In genomic region chr14:75090353-75090752, GRCh38 we compare ENCODE assay signal across 14 cellular contexts. TPM values are rescaled to one million over a fixed set of nuclear protein-coding genes. Genes with fewer than 3 reads are reported as not detected.
A peak's percentile ranks its signal among the peaks of the same experiment; 100 is the strongest.
DNase-seq lines count a peak whose midpoint lies in the region; ATAC-seq and TF ChIP-seq lines count a peak whose summit lies in the region.
"Had no signal": no experiment of that assay in that cellular context is flagged by ENCODE, and none has a peak within 500 bp of the region (broad histone marks: within the 10 kb centered on the region; RNA-seq: fewer than 3 reads in every experiment).

No MANE protein-coding gene starts in this region.

- no peak overlapping the region for H4K5ac ChIP-seq in IMR-90 (ENCODE audit: low read depth, low read length)

- in situ Hi-C loops in GM23248 (cut with MboI) (loop anchor here (10.0 kb wide), 1 partner anchor 176 kb away; no protein-coding TSS in a partner anchor), IMR-90 (cut with MboI; ENCODE audit: low sequenced_read_pairs) (no loop called here)

- H4K20me1 ChIP-seq in GM23248 (ENCODE audit: insufficient read depth) (no peaks in the 10 kb centered on the region), IMR-90 (ENCODE audit: insufficient read depth, low read length) (no peaks in the 10 kb centered on the region)

- H2AK5ac ChIP-seq in IMR-90 (ENCODE audit: low read depth, low read length): no peak overlapping the region

- H4K8ac ChIP-seq in IMR-90 (ENCODE audit: low read depth in 2 of 2, low read length in 2 of 2): no peak overlapping the region

- H3K4me1 ChIP-seq in GM23248 (ENCODE audit: insufficient read depth) (no peaks in the 10 kb centered on the region), IMR-90 (ENCODE audit: control insufficient read depth, insufficient read depth, low read length) (0 out of 2 replicates have a peak, but pooled peaks cover 3% of the 10 kb centered on the region), right lobe of liver (no peaks in the 10 kb centered on the region), right atrium auricular region (no peaks in the 10 kb centered on the region)
- H3K4me1 ChIP-seq: A549; BLaER1 treated with 17β-estradiol and CSF1 and Interleukin-3, amounts not matched to agents 10 nM and 100 nM had no signal

- no peak for TF ChIP-seq RAD21 in IMR-90 (IDR thresholded peaks at IDR 0.05; ENCODE audit: low read length)

- no peak overlapping the region for H2BK5ac ChIP-seq in IMR-90 (ENCODE audit: low read depth, low read length, poor library complexity, severe bottlenecking)

- POLR2A ChIA-PET in IMR-90 (lab: Charles Lee; ENCODE audit: unreplicated experiment): no interaction called here

- ATAC-seq in IMR-90 (ENCODE audit: low read depth) (peak; percentile 42), HG03159 (IDR thresholded peaks at IDR 0.05; ENCODE audit: unreplicated experiment) (no peak), right lobe of liver (no peak)
- ATAC-seq: A549 had no signal

- H3K23ac ChIP-seq in IMR-90 (ENCODE audit: low read depth, low read length): no peak overlapping the region

- H3K27me3 ChIP-seq in GM23248 (replicated peaks; ENCODE audit: insufficient read depth) (no peaks in the 10 kb centered on the region), IMR-90 (ENCODE audit: control insufficient read depth, insufficient read depth, low read length) (no peaks in the 10 kb centered on the region), right lobe of liver (no peaks in the 10 kb centered on the region), right atrium auricular region (no peaks in the 10 kb centered on the region)
- H3K27me3 ChIP-seq: BLaER1 treated with 17β-estradiol and CSF1 and Interleukin-3, amounts not matched to agents 10 nM and 100 nM had no signal

- no peak overlapping the region for H2BK20ac ChIP-seq in IMR-90 (ENCODE audit: low read depth, low read length)

- intact Hi-C loops in IMR-90 (cut with micrococcal nuclease) (no loop called here), right lobe of liver (cut with DNase I) (loop anchor here in 1 of 2 donors (5.0 kb wide), 1 partner anchor 143 kb away; no protein-coding TSS in a partner anchor)

- no peaks in the 10 kb centered on the region; a peak in 1 of 4 replicates for H3K79me1 ChIP-seq in IMR-90 (ENCODE audit: low read depth in 1 of 2, low read length in 2 of 2)

- peak; percentile 41 for DNase-seq in GM23248
- peak; percentile 66 for DNase-seq in IMR-90
- DNase-seq in dermis blood vessel endothelial cell: peak; percentile 20
- no peak for DNase-seq in right lobe of liver
- no peak for DNase-seq in right atrium auricular region (ENCODE audit: low spot score)
- DNase-seq in activated CD8-positive, alpha-beta memory T cell treated with anti-CD3 and anti-CD28 coated beads, Interleukin-2, amount 50 U/mL, for 48 hours: no peak
- DNase-seq: CD4-positive, CD25-positive, alpha-beta regulatory T cell; DMS53; GOT3; H9; KBM-7 had no signal

- H2BK15ac ChIP-seq in IMR-90 (ENCODE audit: low read depth, low read length): no peak overlapping the region

- CTCF ChIA-PET in IMR-90 (lab: Yijun Ruan, JAX): interaction anchor here (0.6 to 0.8 kb wide), 2 partner anchors 17 to 214 kb away, joined by 3 to 4 read pairs; no protein-coding TSS in a partner anchor

- H2AFZ ChIP-seq in GM23248 (no peak overlapping the region), IMR-90 (replicated peaks; ENCODE audit: low read length, poor library complexity) (no peak overlapping the region)

- H3K9me3 ChIP-seq in GM23248 (ENCODE audit: low read depth): no peaks in the 10 kb centered on the region
- H3K9me3 ChIP-seq in IMR-90 (ENCODE audit: control insufficient read depth, insufficient read depth, low read length): no peaks in the 10 kb centered on the region
- H3K9me3 ChIP-seq in right lobe of liver: no peaks in the 10 kb centered on the region
- H3K9me3 ChIP-seq in right atrium auricular region: no peaks in the 10 kb centered on the region
- H3K9me3 ChIP-seq: A549; BLaER1 treated with 17β-estradiol and CSF1 and Interleukin-3, amounts not matched to agents 10 nM and 100 nM had no signal

- H3K4me3 ChIP-seq in GM23248: no peak overlapping the region
- H3K4me3 ChIP-seq in IMR-90 (ENCODE audit: insufficient read depth, low read depth, low read length): no peak overlapping the region
- no peak overlapping the region for H3K4me3 ChIP-seq in right lobe of liver
- no peak overlapping the region for H3K4me3 ChIP-seq in right atrium auricular region
- H3K4me3 ChIP-seq: A549; BLaER1 treated with 17β-estradiol and CSF1 and Interleukin-3, amounts not matched to agents 10 nM and 100 nM had no signal

- H3K27ac ChIP-seq in GM23248 (0 out of 2 replicates have a peak overlapping the region, but pooled peaks have one; percentile 3), IMR-90 (ENCODE audit: insufficient read depth, low read length) (peak overlapping the region; percentile 42; the same call in 1 of the 2 replicates), right lobe of liver (no peak overlapping the region), right atrium auricular region (no peak overlapping the region)
- H3K27ac ChIP-seq: A549; BLaER1 treated with 17β-estradiol and CSF1 and Interleukin-3, amounts not matched to agents 10 nM and 100 nM had no signal

- dilution Hi-C loops in IMR-90 (cut with HindIII; ENCODE audit: low sequenced_read_pairs, unreplicated experiment): no loop called here

- BruUV-seq in IMR-90 (replicated peaks; lab: Mats Ljungman, UMichigan): no TSS peak

- H4K91ac ChIP-seq in IMR-90 (ENCODE audit: insufficient read depth, low read depth, low read length): no peak overlapping the region

- H2AK9ac ChIP-seq in IMR-90 (replicated peaks; ENCODE audit: low read depth, low read length, poor library complexity): no peak overlapping the region

- no peaks in the 10 kb centered on the region for H3K79me2 ChIP-seq in GM23248 (ENCODE audit: insufficient read depth)

- no peaks in the 10 kb centered on the region for H3K9me1 ChIP-seq in IMR-90 (ENCODE audit: insufficient read depth, low read length)

- no peak overlapping the region for H3K4me2 ChIP-seq in GM23248 (ENCODE audit: unreplicated experiment)
- H3K4me2 ChIP-seq in IMR-90 (ENCODE audit: low read depth, low read length): no peak overlapping the region
- H3K4me2 ChIP-seq: A549; BLaER1 treated with 17β-estradiol and CSF1 and Interleukin-3, amounts not matched to agents 10 nM and 100 nM had no signal

- no peak overlapping the region for H3K14ac ChIP-seq in IMR-90 (replicated peaks; ENCODE audit: low read depth, low read length)

- peaks cover 5% of the 10 kb centered on the region; the same call in 1 of the 2 replicates for H3F3A ChIP-seq in GM23248 (ENCODE audit: insufficient read depth)

- no peak overlapping the region for H2BK120ac ChIP-seq in IMR-90 (ENCODE audit: low read depth, low read length)

- H3K9me2 ChIP-seq in GM23248 (ENCODE audit: insufficient read depth): no peaks in the 10 kb centered on the region

- TF ChIP-seq CTCF in IMR-90 (conservative IDR thresholded peaks at IDR 0.05; ENCODE audit: low read depth, low read length): no peak
- no peak for TF ChIP-seq CTCF in right lobe of liver (IDR thresholded peaks at IDR 0.05)
- TF ChIP-seq CTCF in right atrium auricular region (IDR thresholded peaks at IDR 0.05): no peak

- peaks cover 55% of the 10 kb centered on the region for H3K36me3 ChIP-seq in GM23248 (ENCODE audit: low read depth)
- H3K36me3 ChIP-seq in IMR-90 (ENCODE audit: control insufficient read depth, insufficient read depth, low read length): peaks cover 18% of the 10 kb centered on the region
- peaks cover 0 to 73% (median 48%) of the 10 kb centered on the region in 4 donors for H3K36me3 ChIP-seq in right lobe of liver
- H3K36me3 ChIP-seq in right atrium auricular region: peaks cover 83% of the 10 kb centered on the region

- no peak overlapping the region for H3K9ac ChIP-seq in GM23248
- no peak overlapping the region for H3K9ac ChIP-seq in IMR-90 (ENCODE audit: low read depth, low read length)
- H3K9ac ChIP-seq: BLaER1 treated with 17β-estradiol and CSF1 and Interleukin-3, amounts not matched to agents 10 nM and 100 nM had no signal

- H3K56ac ChIP-seq in IMR-90 (ENCODE audit: extremely low read depth, insufficient read depth, low read length): no peak overlapping the region

- TF ChIP-seq POLR2A in IMR-90 (IDR thresholded peaks at IDR 0.05; ENCODE audit: low read depth, low read length) (no peak), right lobe of liver (IDR thresholded peaks at IDR 0.05) (no peak)

- whole genome bisulfite sequencing in GM23248 (ENCODE audit: low coverage in 1 of 2, low lambda C conversion rate in 2 of 2, missing lambda C conversion rate in 2 of 2), 2 experiments: 80 to 83% methylated on average over 3 of the region's 3 CpGs
- 80% methylated on average over 2 of the region's 3 CpGs; no CpG with 5 or more reads in 1 of the 2 experiments for WGBS in IMR-90 (ENCODE audit: extremely low coverage in 2 of 2, insufficient read length in 1 of 2), 2 experiments
- 93% methylated on average over 3 of the region's 3 CpGs for WGBS in right lobe of liver (ENCODE audit: insufficient coverage, low coverage, low lambda C conversion rate, missing lambda C conversion rate)

- H3K18ac ChIP-seq in IMR-90 (ENCODE audit: low read depth, low read length): no peak overlapping the region

- H3K4ac ChIP-seq in IMR-90 (ENCODE audit: low read depth, low read length): no peak overlapping the region

RNA-seq across cellular contexts. Expression of gene ZC2HC1C, which starts 20.9 kb away (rescaled TPM):
- total RNA-seq in GM23248 (2014; rRNA removed; shearing (Covaris generic)): 2.8 and 5.3 TPM in 2 replicates
- polyA plus RNA-seq in GM23248 (2016; fragmentation: Nextera tagmentation; extraction: Ambion mirVana): 1.0 TPM in 2 replicates
- 0.28 and 0.54 TPM in 2 replicates for total RNA-seq in IMR-90 (2012; rRNA removed)
- polyA plus RNA-seq in IMR-90 (2012; rRNA removed): 0.15 and 0.36 TPM in 2 replicates
- polyA plus RNA-seq in IMR-90 (2012; cell fraction: cytosol; rRNA removed): 0.11 and 0.13 TPM in 2 replicates
- 0.09 and 0.34 TPM in 2 replicates for polyA plus RNA-seq in IMR-90 (2012; cell fraction: nucleus; rRNA removed; ENCODE audit: low replicate concordance)
- total RNA-seq in dermis blood vessel endothelial cell: 0.34 and 0.84 TPM in 2 replicates
- total RNA-seq in right lobe of liver: 1 to 10 TPM; 2.1 to 9.6 (median 3.1) TPM
- total RNA-seq in right atrium auricular region: 10 to 100 TPM in 1 of 2 donors, 1 to 10 TPM in 1; 4.8 to 10.5 TPM

RNA-seq across cellular contexts. Expression of gene ACYP1, which starts 26.5 kb away (rescaled TPM):
- total RNA-seq in GM23248 (2014; rRNA removed; shearing (Covaris generic)): 5.7 and 7.3 TPM in 2 replicates
- polyA plus RNA-seq in GM23248 (2016; fragmentation: Nextera tagmentation; extraction: Ambion mirVana): 18.0 and 19.3 TPM in 2 replicates
- 4.1 and 6.9 TPM in 2 replicates for total RNA-seq in IMR-90 (2012; rRNA removed)
- polyA plus RNA-seq in IMR-90 (2012; rRNA removed): 17.4 and 24.0 TPM in 2 replicates
- 4.5 and 5.8 TPM in 2 replicates for polyA plus RNA-seq in IMR-90 (2012; cell fraction: cytosol; rRNA removed)
- 1.8 and 13.7 TPM in 2 replicates for polyA plus RNA-seq in IMR-90 (2012; cell fraction: nucleus; rRNA removed; ENCODE audit: low replicate concordance)
- total RNA-seq in dermis blood vessel endothelial cell: 6.6 and 9.4 TPM in 2 replicates
- total RNA-seq in right lobe of liver: 1 to 10 TPM; 1.7 to 6.6 (median 3.6) TPM
- total RNA-seq in right atrium auricular region: 10 to 100 TPM; 11.0 to 19.5 TPM

RNA-seq across cellular contexts. Expression of gene NEK9, which starts 36.5 kb away (rescaled TPM):
- 27.6 and 41.0 TPM in 2 replicates for total RNA-seq in GM23248 (2014; rRNA removed; shearing (Covaris generic))
- polyA plus RNA-seq in GM23248 (2016; fragmentation: Nextera tagmentation; extraction: Ambion mirVana): 41.2 and 47.6 TPM in 2 replicates
- 22.9 and 31.4 TPM in 2 replicates for total RNA-seq in IMR-90 (2012; rRNA removed)
- polyA plus RNA-seq in IMR-90 (2012; rRNA removed): 18.8 and 23.2 TPM in 2 replicates
- 13.8 and 26.9 TPM in 2 replicates for polyA plus RNA-seq in IMR-90 (2012; cell fraction: cytosol; rRNA removed)
- polyA plus RNA-seq in IMR-90 (2012; cell fraction: nucleus; rRNA removed; ENCODE audit: low replicate concordance): 42.3 and 45.3 TPM in 2 replicates
- 49.9 and 62.4 TPM in 2 replicates for total RNA-seq in dermis blood vessel endothelial cell
- 10 to 100 TPM; 22.2 to 56.8 (median 39.6) TPM for total RNA-seq in right lobe of liver
- 10 to 100 TPM; 45.7 to 49.2 TPM for total RNA-seq in right atrium auricular region

RNA-seq across cellular contexts. Expression of gene MLH3, which starts 39.1 kb away (rescaled TPM):
- total RNA-seq in GM23248 (2014; rRNA removed; shearing (Covaris generic)): 12.3 and 19.9 TPM in 2 replicates
- polyA plus RNA-seq in GM23248 (2016; fragmentation: Nextera tagmentation; extraction: Ambion mirVana) (7.3 and 10.8 TPM in 2 replicates), IMR-90 (2012; rRNA removed) (5.1 and 5.6 TPM in 2 replicates)
- total RNA-seq in IMR-90 (2012; rRNA removed) (14.7 and 16.9 TPM in 2 replicates), dermis blood vessel endothelial cell (17.7 and 18.7 TPM in 2 replicates), right lobe of liver (10 to 100 TPM in 5 of 6 experiments, 1 to 10 TPM in 1; 9.6 to 20.2 (median 13.2) TPM), right atrium auricular region (10 to 100 TPM; 16.1 to 19.1 TPM)
- 1.5 and 2.0 TPM in 2 replicates for polyA plus RNA-seq in IMR-90 (2012; cell fraction: cytosol; rRNA removed)
- polyA plus RNA-seq in IMR-90 (2012; cell fraction: nucleus; rRNA removed; ENCODE audit: low replicate concordance): 5.1 and 14.7 TPM in 2 replicates

Comparison
In these comparisons a context has a peak if more than half of its experiments do, and no peak if none do; other contexts are left out.
1. DNase-seq: peak in GM23248 (single experiment), IMR-90 (single experiment) and dermis blood vessel endothelial cell (single experiment); none in right lobe of liver (0 of 3), right atrium auricular region (single experiment) and activated CD8-positive, alpha-beta memory T cell treated with anti-CD3 and anti-CD28 coated beads, Interleukin-2, amount 50 U/mL, for 48 hours (single experiment).
2. H3K27ac ChIP-seq: peak in GM23248 (single experiment) and IMR-90 (single experiment); none in right lobe of liver (0 of 3) and right atrium auricular region (0 of 2).